28 cellular contexts compared by ENCODE assay signal in the genomic region with DNA sequence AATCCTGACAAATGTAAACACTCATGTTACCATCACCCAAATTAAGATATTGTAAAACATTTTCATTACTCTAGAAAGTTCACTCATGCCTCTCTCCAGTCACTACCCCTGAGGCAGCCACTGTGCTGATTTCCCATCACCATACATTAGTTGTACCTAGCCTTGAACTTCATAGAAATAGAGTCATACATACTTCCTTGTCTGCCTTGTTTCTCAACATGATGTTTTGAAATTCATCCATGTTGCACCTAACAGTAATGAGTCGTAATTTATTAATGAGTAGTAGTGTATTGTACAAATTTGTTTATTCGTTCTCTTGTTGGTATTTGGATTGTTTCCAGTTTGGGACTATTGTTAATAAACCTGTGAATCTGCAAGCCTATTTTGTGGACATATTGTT.
"Had no signal": no experiment of that assay in that cellular context is flagged by ENCODE, and none has a peak within 500 bp of the region (broad histone marks: within the 10 kb centered on the region; RNA-seq: fewer than 3 reads in every experiment).

No MANE protein-coding gene starts in this region.

- ATAC-seq: activated CD4-positive, alpha-beta T cell treated with anti-CD3 and anti-CD28 coated beads for 36 hours; activated T-helper 17 cell treated with anti-CD3 and anti-CD28 coated beads, Interleukin-2, amount 50 U/mL, for 72 hours; T-helper 17 cell had no signal

- H3K4me3 Mint-ChIP-seq: activated CD4-positive, alpha-beta memory T cell treated with anti-CD3 and anti-CD28 coated beads, Interleukin-2, amount 10 ng/mL, durations not matched to agents 7 days and 5 days; activated CD4-positive, alpha-beta T cell treated with anti-CD3 and anti-CD28 coated beads for 36 hours; activated naive CD4-positive, alpha-beta T cell treated with anti-CD3 and anti-CD28 coated beads for 36 hours; activated naive CD8-positive, alpha-beta T cell treated with anti-CD3 and anti-CD28 coated beads for 36 hours; activated T-helper 17 cell treated with anti-CD3 and anti-CD28 coated beads, Interleukin-2, amount 50 U/mL, for 72 hours; T-helper 17 cell had no signal

- H3K27ac Mint-ChIP-seq: activated CD4-positive, alpha-beta memory T cell treated with anti-CD3 and anti-CD28 coated beads, Interleukin-2, amount 10 ng/mL, durations not matched to agents 7 days and 5 days; activated CD4-positive, alpha-beta T cell treated with anti-CD3 and anti-CD28 coated beads for 36 hours; activated naive CD4-positive, alpha-beta T cell treated with anti-CD3 and anti-CD28 coated beads for 36 hours; activated naive CD8-positive, alpha-beta T cell treated with anti-CD3 and anti-CD28 coated beads for 36 hours; activated T-helper 17 cell treated with anti-CD3 and anti-CD28 coated beads, Interleukin-2, amount 50 U/mL, for 72 hours; T-helper 17 cell had no signal

- H3K4me1 Mint-ChIP-seq: activated CD4-positive, alpha-beta memory T cell treated with anti-CD3 and anti-CD28 coated beads, Interleukin-2, amount 10 ng/mL, durations not matched to agents 7 days and 5 days; activated CD4-positive, alpha-beta T cell treated with anti-CD3 and anti-CD28 coated beads for 36 hours; activated naive CD8-positive, alpha-beta T cell treated with anti-CD3 and anti-CD28 coated beads for 36 hours; activated T-helper 17 cell treated with anti-CD3 and anti-CD28 coated beads, Interleukin-2, amount 50 U/mL, for 72 hours; T-helper 17 cell had no signal

- H3K4me1 ChIP-seq: adrenal gland, breast epithelium had no signal

- H3K9me3 Mint-ChIP-seq: activated CD4-positive, alpha-beta memory T cell treated with anti-CD3 and anti-CD28 coated beads, Interleukin-2, amount 10 ng/mL, durations not matched to agents 7 days and 5 days; activated T-helper 17 cell treated with anti-CD3 and anti-CD28 coated beads, Interleukin-2, amount 50 U/mL, for 72 hours had no signal

- H3K4me3 ChIP-seq: adrenal gland, breast epithelium, MG63 had no signal

- H3K9me3 ChIP-seq: adrenal gland, breast epithelium, MG63 had no signal

- H3K27me3 Mint-ChIP-seq: activated CD4-positive, alpha-beta memory T cell treated with anti-CD3 and anti-CD28 coated beads, Interleukin-2, amount 10 ng/mL, durations not matched to agents 7 days and 5 days; activated CD4-positive, alpha-beta T cell treated with anti-CD3 and anti-CD28 coated beads for 36 hours; activated naive CD8-positive, alpha-beta T cell treated with anti-CD3 and anti-CD28 coated beads for 36 hours; activated T-helper 17 cell treated with anti-CD3 and anti-CD28 coated beads, Interleukin-2, amount 50 U/mL, for 72 hours; T-helper 17 cell had no signal

- H3K27ac ChIP-seq: adrenal gland, breast epithelium, KMS-11 had no signal

- H3K36me3 ChIP-seq: adrenal gland, breast epithelium had no signal

- DNase-seq: activated CD4-positive, alpha-beta memory T cell treated with anti-CD3 and anti-CD28 coated beads, Interleukin-2, amount 10 ng/mL, durations not matched to agents 7 days and 5 days; activated CD4-positive, alpha-beta T cell treated with anti-CD3 and anti-CD28 coated beads for 36 hours; activated CD4-positive, alpha-beta T cell treated with anti-CD3 and anti-CD28 coated beads, Interleukin-2, amount 50 U/mL, for 1 hour; activated gamma-delta T cell; activated naive CD4-positive, alpha-beta T cell treated with anti-CD3 and anti-CD28 coated beads for 36 hours; activated naive CD8-positive, alpha-beta T cell treated with anti-CD3 and anti-CD28 coated beads for 36 hours; activated T-cell treated with anti-CD3 and anti-CD28 coated beads for 4 hours; activated T-cell treated with anti-CD3 and anti-CD28 coated beads, Interleukin-2, amount 50 U/mL, for 48 hours; adrenal gland; aorta; central memory CD4-positive, alpha-beta T cell; MG63; MV-4-11; NCI-H1092 treated with DMSO at 0.1 percent for 48 hours; NCI-H1417 treated with DMSO at 0.1 percent for 48 hours; NCI-H1694; NCI-H2029; NCI-H2107; NCI-H2171 treated with DMSO at 0.1 percent for 48 hours; NCI-H226; NCI-H526 treated with DMSO at 0.1 percent for 48 hours; NCI-H82; SIG-M5; T-helper 17 cell; T-helper 9 cell had no signal
